8 cellular contexts compared by ENCODE assay signal in genomic region chr7:20440472-20441105, GRCh38.
DNase-seq lines count a peak whose midpoint lies in the region; ATAC-seq lines count a peak whose summit lies in the region.

No MANE protein-coding gene starts in this region.

- H3K27me3 ChIP-seq in SJCRH30: no peaks in the 10 kb centered on the region

- H3K4me1 ChIP-seq in SJCRH30: peaks cover 48% of the 10 kb centered on the region

- no peak overlapping the region for H3K4me3 ChIP-seq in SJCRH30

- no peaks in the 10 kb centered on the region; the same call in 1 of the 2 replicates for H3K9me3 ChIP-seq in SJCRH30 (replicated peaks)

- H3K36me3 ChIP-seq in SJCRH30: no peaks in the 10 kb centered on the region

- no peak overlapping the region for H3K27ac ChIP-seq in SJCRH30

- DNase-seq in stimulated activated CD4-positive, alpha-beta T cell treated with anti-CD3 and anti-CD28 coated beads, Interleukin-15, amount 100 ng/mL, for 24 hours: peak; percentile 27
- DNase-seq in stimulated activated CD4-positive, alpha-beta T cell treated with anti-CD3 and anti-CD28 coated beads, Interleukin-1b, Interleukin-23, amount 100 ng/mL, for 48 hours: no peak
- peak; percentile 17 to 45 for DNase-seq in SJCRH30
- peak; percentile 15 for DNase-seq in glomerular visceral epithelial cell (ENCODE audit: extremely low spot score)
- DNase-seq in foreskin melanocyte: no peak
- no peak for DNase-seq in activated effector memory CD4-positive, alpha-beta T cell treated with anti-CD3 and anti-CD28 coated beads, Interleukin-2, amount 50 U/mL, for 16 hours

- ATAC-seq in HG02973 (IDR thresholded peaks at IDR 0.05; ENCODE audit: unreplicated experiment) (no peak), HG02642 (IDR thresholded peaks at IDR 0.05; ENCODE audit: poor library complexity, unreplicated experiment) (no peak)

Comparison
In these comparisons a context has a peak if more than half of its experiments do, and no peak if none do; other contexts are left out.
1. DNase-seq: peak in stimulated activated CD4-positive, alpha-beta T cell treated with anti-CD3 and anti-CD28 coated beads, Interleukin-15, amount 100 ng/mL, for 24 hours (single experiment), SJCRH30 (2 of 2) and glomerular visceral epithelial cell (single experiment); none in stimulated activated CD4-positive, alpha-beta T cell treated with anti-CD3 and anti-CD28 coated beads, Interleukin-1b, Interleukin-23, amount 100 ng/mL, for 48 hours (single experiment), foreskin melanocyte (single experiment) and activated effector memory CD4-positive, alpha-beta T cell treated with anti-CD3 and anti-CD28 coated beads, Interleukin-2, amount 50 U/mL, for 16 hours (single experiment).